22 cellular contexts compared by ENCODE assay signal in genomic region chr2:126671488-126671887, GRCh38. TPM values are rescaled to one million over a fixed set of nuclear protein-coding genes. Genes with fewer than 3 reads are reported as not detected.
DNase-seq lines count a peak whose midpoint lies in the region; ATAC-seq and TF ChIP-seq lines count a peak whose summit lies in the region.
"Had no signal": no experiment of that assay in that cellular context is flagged by ENCODE, and none has a peak within 500 bp of the region (broad histone marks: within the 10 kb centered on the region; RNA-seq: fewer than 3 reads in every experiment).

No MANE protein-coding gene starts in this region.

- H3K4me1 Mint-ChIP-seq in T-helper 2 cell treated with Interferon-gamma antibody and Interleukin-4, amounts not matched to agents 5 μg/mL and 100 μg/mL, for 36 hours (ENCODE audit: low read depth): peaks cover 20% of the 10 kb centered on the region
- peaks cover 71% of the 10 kb centered on the region for H3K4me1 Mint-ChIP-seq in activated naive CD8-positive, alpha-beta T cell (ENCODE audit: low read depth)
- peaks cover 58% of the 10 kb centered on the region for H3K4me1 Mint-ChIP-seq in activated naive CD8-positive, alpha-beta T cell treated with anti-CD3 and anti-CD28 coated beads, Interleukin-2, amount 50 U/mL, for 24 hours

- ATAC-seq in activated naive CD8-positive, alpha-beta T cell treated with anti-CD3 and anti-CD28 coated beads, Interleukin-2, amount 50 U/mL, for 24 hours: no peak
- ATAC-seq in psoas muscle: peak; percentile 84 to 95 (median 92)
- no peak for ATAC-seq in HG03196 (IDR thresholded peaks at IDR 0.05; ENCODE audit: unreplicated experiment)

- H3K9me3 ChIP-seq in psoas muscle: no peaks in the 10 kb centered on the region

- WGBS in psoas muscle, 3 donors: 45 to 72% (median 47%) methylated on average over 7 of the region's 7 CpGs

- H3K36me3 ChIP-seq in psoas muscle (ENCODE audit: insufficient read depth in 1 of 2, low read depth in 1 of 2): peaks cover 0 to 4% of the 10 kb centered on the region in 2 donors

- peak overlapping the region; percentile 58 for H3K27ac ChIP-seq in psoas muscle
- H3K27ac ChIP-seq: 22Rv1; BLaER1 treated with 17β-estradiol and CSF1 and Interleukin-3, amounts not matched to agents 10 nM and 100 nM; PC-9 had no signal

- H3K36me3 Mint-ChIP-seq in T-helper 2 cell treated with Interferon-gamma antibody and Interleukin-4, amounts not matched to agents 5 μg/mL and 100 μg/mL, for 36 hours (ENCODE audit: low read depth): peaks cover 75% of the 10 kb centered on the region
- peaks cover 23% of the 10 kb centered on the region for H3K36me3 Mint-ChIP-seq in activated naive CD8-positive, alpha-beta T cell
- peaks cover 69% of the 10 kb centered on the region for H3K36me3 Mint-ChIP-seq in activated naive CD8-positive, alpha-beta T cell treated with anti-CD3 and anti-CD28 coated beads, Interleukin-2, amount 50 U/mL, for 24 hours (ENCODE audit: low read depth)

- no peak for TF ChIP-seq CTCF in psoas muscle (IDR thresholded peaks at IDR 0.05)

- H3K4me3 Mint-ChIP-seq in T-helper 2 cell treated with Interferon-gamma antibody and Interleukin-4, amounts not matched to agents 5 μg/mL and 100 μg/mL, for 36 hours: no peak overlapping the region
- H3K4me3 Mint-ChIP-seq in activated naive CD8-positive, alpha-beta T cell: no peak overlapping the region
- no peak overlapping the region for H3K4me3 Mint-ChIP-seq in activated naive CD8-positive, alpha-beta T cell treated with anti-CD3 and anti-CD28 coated beads, Interleukin-2, amount 50 U/mL, for 24 hours

- DNase-seq in T-helper 2 cell treated with Interferon-gamma antibody and Interleukin-4, amounts not matched to agents 5 μg/mL and 100 μg/mL, for 36 hours (ENCODE audit: low spot score): no peak
- DNase-seq in T-helper 2 cell (no peak), psoas muscle (peak in 1 of 2 donors; percentile 67), NCI-H2081 (lab: John Stamatoyannopoulos, UW) (no peak), NCI-H1092 (lab: John Stamatoyannopoulos, UW) (no peak)
- no peak for DNase-seq in activated naive CD8-positive, alpha-beta T cell treated with anti-CD3 and anti-CD28 coated beads, Interleukin-2, amount 50 U/mL, for 24 hours
- DNase-seq: GOT3, HCEC 1CT, KG1, NCI-H1092 treated with DMSO at 0.1 percent for 48 hours, NCI-H1436 treated with DMSO at 0.1 percent for 48 hours, NCI-H1930, NCI-H226, NCI-H510A treated with DMSO at 0.1 percent for 48 hours, NCI-H748 treated with DMSO at 0.1 percent for 48 hours, PC-9, RPMI8226, SIG-M5 had no signal

- H3K27me3 ChIP-seq in psoas muscle (ENCODE audit: insufficient read depth in 3 of 3, low read length in 2 of 3): no peaks in the 10 kb centered on the region
- H3K27me3 ChIP-seq: BLaER1 treated with 17β-estradiol and CSF1 and Interleukin-3, amounts not matched to agents 10 nM and 100 nM had no signal

- peaks cover 44% of the 10 kb centered on the region for H3K4me1 ChIP-seq in psoas muscle

- peak overlapping the region; percentile 39 for H3K27ac Mint-ChIP-seq in T-helper 2 cell treated with Interferon-gamma antibody and Interleukin-4, amounts not matched to agents 5 μg/mL and 100 μg/mL, for 36 hours
- peak overlapping the region; percentile 83 for H3K27ac Mint-ChIP-seq in activated naive CD8-positive, alpha-beta T cell
- no peak overlapping the region for H3K27ac Mint-ChIP-seq in activated naive CD8-positive, alpha-beta T cell treated with anti-CD3 and anti-CD28 coated beads, Interleukin-2, amount 50 U/mL, for 24 hours

- no peak overlapping the region for H3K4me3 ChIP-seq in psoas muscle
- H3K4me3 ChIP-seq: BLaER1 treated with 17β-estradiol and CSF1 and Interleukin-3, amounts not matched to agents 10 nM and 100 nM; PC-9 had no signal

- intact Hi-C loops in psoas muscle (cut with DNase I): no loop called here

- H3K9me3 Mint-ChIP-seq in T-helper 2 cell treated with Interferon-gamma antibody and Interleukin-4, amounts not matched to agents 5 μg/mL and 100 μg/mL, for 36 hours: peaks cover 23% of the 10 kb centered on the region
- peaks cover 5% of the 10 kb centered on the region for H3K9me3 Mint-ChIP-seq in activated naive CD8-positive, alpha-beta T cell (ENCODE audit: low read depth)
- H3K9me3 Mint-ChIP-seq in activated naive CD8-positive, alpha-beta T cell treated with anti-CD3 and anti-CD28 coated beads, Interleukin-2, amount 50 U/mL, for 24 hours: peaks cover 6% of the 10 kb centered on the region

- no peaks in the 10 kb centered on the region for H3K27me3 Mint-ChIP-seq in T-helper 2 cell treated with Interferon-gamma antibody and Interleukin-4, amounts not matched to agents 5 μg/mL and 100 μg/mL, for 36 hours (ENCODE audit: low read depth)
- H3K27me3 Mint-ChIP-seq in activated naive CD8-positive, alpha-beta T cell: no peaks in the 10 kb centered on the region
- H3K27me3 Mint-ChIP-seq in activated naive CD8-positive, alpha-beta T cell treated with anti-CD3 and anti-CD28 coated beads, Interleukin-2, amount 50 U/mL, for 24 hours: no peaks in the 10 kb centered on the region

RNA-seq across cellular contexts. Expression of gene GYPC, which starts 15.5 kb away (rescaled TPM):
- total RNA-seq in psoas muscle: 10 to 100 TPM; 53.4 to 92.7 (median 63.3) TPM
- polyA plus RNA-seq in psoas muscle: 100 to 1,000 TPM in 2 of 3 donors, 10 to 100 TPM in 1; 93.2 to 144 (median 114) TPM
- total RNA-seq: PC-9 had no signal

Comparison
In these comparisons a context has a peak if more than half of its experiments do, and no peak if none do; other contexts are left out.
1. ATAC-seq: peak in psoas muscle (4 of 4); none in activated naive CD8-positive, alpha-beta T cell treated with anti-CD3 and anti-CD28 coated beads, Interleukin-2, amount 50 U/mL, for 24 hours (single experiment) and HG03196 (single experiment).